Comparison of ENCODE assay signal across 16 cellular contexts in genomic region chr1:47859092-47859743, GRCh38.
"Had no signal": no experiment of that assay in that cellular context is flagged by ENCODE, and none has a peak within 500 bp of the region (broad histone marks: within the 10 kb centered on the region; RNA-seq: fewer than 3 reads in every experiment).

No MANE protein-coding gene starts in this region.

- H3K27ac ChIP-seq: dorsolateral prefrontal cortex, left lung, SJCRH30, transverse colon had no signal

- H3K4me3 ChIP-seq: dorsolateral prefrontal cortex, left lung, SJCRH30, smooth muscle cell, transverse colon had no signal

- H3K9me3 ChIP-seq: left lung, SJCRH30, transverse colon had no signal

- H3K27ac Mint-ChIP-seq: activated CD4-positive, alpha-beta memory T cell treated with anti-CD3 and anti-CD28 coated beads for 36 hours; activated naive CD4-positive, alpha-beta T cell treated with anti-CD3 and anti-CD28 coated beads for 36 hours; brain; memory B cell; stimulated activated naive B cell treated with anti-CD40 and anti-IgM and Interleukin-4, amounts not matched to agents 10 μg/mL and 1 μg/mL and 100 μg/mL, for 72 hours; T-helper 2 cell treated with Interferon-gamma antibody and Interleukin-4, amounts not matched to agents 5 μg/mL and 100 μg/mL, for 36 hours had no signal

- H3K4me1 ChIP-seq: left lung, transverse colon had no signal

- H3K9me3 Mint-ChIP-seq: activated CD4-positive, alpha-beta memory T cell treated with anti-CD3 and anti-CD28 coated beads for 36 hours; activated naive CD4-positive, alpha-beta T cell treated with anti-CD3 and anti-CD28 coated beads for 36 hours; brain; memory B cell; stimulated activated naive B cell treated with anti-CD40 and anti-IgM and Interleukin-4, amounts not matched to agents 10 μg/mL and 1 μg/mL and 100 μg/mL, for 72 hours; T-helper 2 cell treated with Interferon-gamma antibody and Interleukin-4, amounts not matched to agents 5 μg/mL and 100 μg/mL, for 36 hours had no signal

- H3K4me1 Mint-ChIP-seq: brain; memory B cell; stimulated activated naive B cell treated with anti-CD40 and anti-IgM and Interleukin-4, amounts not matched to agents 10 μg/mL and 1 μg/mL and 100 μg/mL, for 72 hours had no signal

- H3K4me3 Mint-ChIP-seq: activated CD4-positive, alpha-beta memory T cell treated with anti-CD3 and anti-CD28 coated beads for 36 hours; activated naive CD4-positive, alpha-beta T cell treated with anti-CD3 and anti-CD28 coated beads for 36 hours; brain; memory B cell; stimulated activated naive B cell treated with anti-CD40 and anti-IgM and Interleukin-4, amounts not matched to agents 10 μg/mL and 1 μg/mL and 100 μg/mL, for 72 hours; T-helper 2 cell treated with Interferon-gamma antibody and Interleukin-4, amounts not matched to agents 5 μg/mL and 100 μg/mL, for 36 hours had no signal

- H3K4me2 ChIP-seq: smooth muscle cell had no signal

- ATAC-seq: left lung; stimulated activated naive B cell treated with anti-CD40 and anti-IgM and Interleukin-4, amounts not matched to agents 10 μg/mL and 1 μg/mL and 100 μg/mL, for 72 hours had no signal

- H3K27me3 Mint-ChIP-seq: brain had no signal

- H3K36me3 ChIP-seq: left lung, SJCRH30, transverse colon had no signal

- H3K36me3 Mint-ChIP-seq: activated CD4-positive, alpha-beta memory T cell treated with anti-CD3 and anti-CD28 coated beads for 36 hours; brain; memory B cell; stimulated activated naive B cell treated with anti-CD40 and anti-IgM and Interleukin-4, amounts not matched to agents 10 μg/mL and 1 μg/mL and 100 μg/mL, for 72 hours had no signal

- H3K27me3 ChIP-seq: left lung, SJCRH30, transverse colon had no signal

- DNase-seq: activated CD4-positive, alpha-beta memory T cell treated with anti-CD3 and anti-CD28 coated beads for 36 hours; activated CD4-positive, CD25-positive, alpha-beta regulatory T cell treated with anti-CD3 and anti-CD28 coated beads, Interleukin-2, amount 50 U/mL, for 72 hours; activated CD8-positive, alpha-beta memory T cell treated with anti-CD3 and anti-CD28 coated beads, Interleukin-2, amount 50 U/mL, for 48 hours; activated naive CD4-positive, alpha-beta T cell treated with anti-CD3 and anti-CD28 coated beads for 36 hours; cerebellar nuclear complex; dorsolateral prefrontal cortex; foreskin melanocyte; left lung; retina; SJCRH30; stimulated activated naive B cell treated with anti-CD40 and anti-IgM and Interleukin-4, amounts not matched to agents 10 μg/mL and 1 μg/mL and 100 μg/mL, for 72 hours; transverse colon had no signal
